Comparison of ENCODE assay signal across 16 cellular contexts in the genomic region with DNA sequence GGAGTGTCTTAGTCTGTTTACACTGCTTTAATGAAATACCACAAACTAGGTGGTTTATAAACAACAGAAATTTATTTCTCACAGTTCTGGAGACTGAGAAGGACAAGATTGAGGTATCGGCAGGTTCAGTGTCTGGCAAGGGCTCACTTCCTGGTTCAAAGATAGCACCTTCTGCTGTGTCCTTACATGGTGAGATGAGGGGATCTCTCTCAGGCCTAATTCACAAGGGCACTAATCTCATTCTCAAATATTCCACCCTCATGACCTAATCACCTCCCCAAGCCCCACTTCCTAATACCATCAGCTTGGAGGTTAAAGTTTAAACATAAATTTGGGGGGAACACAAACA. TPM values are rescaled to one million over a fixed set of nuclear protein-coding genes. Genes with fewer than 3 reads are reported as not detected.
DNase-seq lines count a peak whose midpoint lies in the region; ATAC-seq and TF ChIP-seq lines count a peak whose summit lies in the region.
"Had no signal": no experiment of that assay in that cellular context is flagged by ENCODE, and none has a peak within 500 bp of the region (broad histone marks: within the 10 kb centered on the region; RNA-seq: fewer than 3 reads in every experiment).

No MANE protein-coding gene starts in this region.

- H3K4me3 ChIP-seq in parathyroid adenoma (ENCODE audit: low read depth, low read length) = no peak overlapping the region
- H3K4me3 ChIP-seq: Peyer's patch had no signal

- H3K9me3 ChIP-seq in parathyroid adenoma (ENCODE audit: control insufficient read depth, low read length) = no peaks in the 10 kb centered on the region

- intact Hi-C loops in left cardiac atrium (cut with DNase I) = no loop called here

- DNase-seq in DMS53 (lab: John Stamatoyannopoulos, UW) (peak; percentile 36), DMS53 treated with DMSO at 0.1 percent for 48 hours (lab: John Stamatoyannopoulos, UW; ENCODE audit: unreplicated experiment) (no peak), left cardiac atrium (no peak), DMS153 (lab: John Stamatoyannopoulos, UW) (no peak), foreskin melanocyte (no peak)
- DNase-seq: CD8-positive, alpha-beta memory T cell; H9; IMR-90; NCI-H1436; NCI-H226; SHP77 treated with DMSO at 0.1 percent for 48 hours had no signal

- no peaks in the 10 kb centered on the region for H3K27me3 ChIP-seq in parathyroid adenoma (ENCODE audit: control insufficient read depth, insufficient read depth, low read length)
- H3K27me3 ChIP-seq: Peyer's patch had no signal

- no peak overlapping the region for H3K9ac ChIP-seq in parathyroid adenoma

- no peaks in the 10 kb centered on the region for H3K36me3 ChIP-seq in parathyroid adenoma (ENCODE audit: control insufficient read depth, insufficient read depth, low read length)
- H3K36me3 ChIP-seq: Peyer's patch had no signal

- no peak for TF ChIP-seq CTCF in VCaP (conservative IDR thresholded peaks at IDR 0.05)
- no peak for TF ChIP-seq CTCF in parathyroid adenoma (IDR thresholded peaks at IDR 0.05)

- H2AFZ ChIP-seq in parathyroid adenoma = peak overlapping the region; percentile 43

- no peak overlapping the region for H3K4me2 ChIP-seq in parathyroid adenoma (ENCODE audit: low read length)

- H3K79me2 ChIP-seq in parathyroid adenoma = no peaks in the 10 kb centered on the region

- peak overlapping the region; percentile 71 for H3K27ac ChIP-seq in VCaP
- no peak overlapping the region for H3K27ac ChIP-seq in parathyroid adenoma
- H3K27ac ChIP-seq: 22Rv1, Peyer's patch had no signal

- ATAC-seq in left cardiac atrium (peak; percentile 25 to 50), GM21423 (IDR thresholded peaks at IDR 0.05; ENCODE audit: unreplicated experiment) (no peak)

- peaks cover 21% of the 10 kb centered on the region for H3K4me1 ChIP-seq in parathyroid adenoma

RNA-seq across cellular contexts. Expression of gene PLEK2, which starts 35.0 kb away (rescaled TPM):
- under 1 TPM; 0.35 to 0.76 TPM for total RNA-seq in left cardiac atrium
- total RNA-seq: H9 had no signal

RNA-seq across cellular contexts. Expression of gene TMEM229B, which starts 41.5 kb away (rescaled TPM):
- total RNA-seq in left cardiac atrium = 1 to 10 TPM; 1.5 to 6.5 TPM
